In genomic region chr17:38598536-38598935, GRCh38 we compare ENCODE assay signal across 9 cellular contexts. TPM values are rescaled to one million over a fixed set of nuclear protein-coding genes. Genes with fewer than 3 reads are reported as not detected.
DNase-seq lines count a peak whose midpoint lies in the region; ATAC-seq and TF ChIP-seq lines count a peak whose summit lies in the region.
"Had no signal": no experiment of that assay in that cellular context is flagged by ENCODE, and none has a peak within 500 bp of the region (broad histone marks: within the 10 kb centered on the region; RNA-seq: fewer than 3 reads in every experiment).

No MANE protein-coding gene starts in this region.

- WGBS in IMR-90 (ENCODE audit: extremely low coverage in 2 of 2, insufficient read length in 1 of 2), 2 experiments, result no CpG with 5 or more reads among the region's 4 CpGs

- H3K9me3 ChIP-seq in IMR-90 (ENCODE audit: control insufficient read depth, insufficient read depth, low read length), result no peaks in the 10 kb centered on the region

- H2BK120ac ChIP-seq in IMR-90 (ENCODE audit: low read depth, low read length), result no peak overlapping the region

- no peaks in the 10 kb centered on the region for H3K4me1 ChIP-seq in IMR-90 (ENCODE audit: control insufficient read depth, insufficient read depth, low read length)

- dilution Hi-C loops in IMR-90 (cut with HindIII; ENCODE audit: low sequenced_read_pairs, unreplicated experiment), result no loop called here

- H3K27me3 ChIP-seq in IMR-90 (ENCODE audit: control insufficient read depth, insufficient read depth, low read length), result peaks cover 97% of the 10 kb centered on the region

- no peaks in the 10 kb centered on the region for H3K79me1 ChIP-seq in IMR-90 (ENCODE audit: low read depth in 1 of 2, low read length in 2 of 2)

- no peak overlapping the region for H3K18ac ChIP-seq in IMR-90 (ENCODE audit: low read depth, low read length)

- peaks cover 39% of the 10 kb centered on the region for H3K27me3 Mint-ChIP-seq in nephron progenitor cell (ENCODE audit: low read depth, poor library complexity)

- no peaks in the 10 kb centered on the region for H3K9me1 ChIP-seq in IMR-90 (ENCODE audit: insufficient read depth, low read length)

- no peak overlapping the region for H3K27ac Mint-ChIP-seq in nephron progenitor cell
- H3K27ac Mint-ChIP-seq: dendritic cell treated with granulocyte-macrophage colony-stimulating factor and Interleukin-4, amounts not matched to agents 40 ng/mL and 50 ng/mL, for 4 days had no signal

- no peak overlapping the region for H3K4ac ChIP-seq in IMR-90 (ENCODE audit: low read depth, low read length)

- H4K5ac ChIP-seq in IMR-90 (ENCODE audit: low read depth, low read length), result no peak overlapping the region

- peak; percentile 53 for ATAC-seq in IMR-90 (ENCODE audit: low read depth)
- no peak for ATAC-seq in HG02588 (IDR thresholded peaks at IDR 0.05; ENCODE audit: unreplicated experiment)
- no peak for ATAC-seq in HG03378 (IDR thresholded peaks at IDR 0.05; ENCODE audit: unreplicated experiment)

- no peak overlapping the region for H3K27ac ChIP-seq in IMR-90 (ENCODE audit: insufficient read depth, low read length)

- H3K4me2 ChIP-seq in IMR-90 (ENCODE audit: low read depth, low read length), result no peak overlapping the region

- in situ Hi-C loops in IMR-90 (cut with MboI; ENCODE audit: low sequenced_read_pairs), result no loop called here

- no peak overlapping the region for H3K56ac ChIP-seq in IMR-90 (ENCODE audit: extremely low read depth, insufficient read depth, low read length)

- CTCF ChIA-PET in IMR-90 (lab: Yijun Ruan, JAX), result no interaction called here

- H4K8ac ChIP-seq in IMR-90 (ENCODE audit: low read depth in 2 of 2, low read length in 2 of 2), result no peak overlapping the region

- no peak for TF ChIP-seq CTCF in IMR-90 (conservative IDR thresholded peaks at IDR 0.05; ENCODE audit: low read depth, low read length)
- TF ChIP-seq CTCF in nephron progenitor cell (IDR thresholded peaks at IDR 0.05), result no peak
- TF ChIP-seq CTCF in GM10266 (IDR thresholded peaks at IDR 0.05; ENCODE audit: control insufficient read depth, insufficient read depth, low read depth, missing control alignments), result no peak

- no peak for TF ChIP-seq POLR2A in IMR-90 (IDR thresholded peaks at IDR 0.05; ENCODE audit: low read depth, low read length)

- peak overlapping the region; percentile 23 for H2AFZ ChIP-seq in IMR-90 (replicated peaks; ENCODE audit: low read length, poor library complexity)

- no peaks in the 10 kb centered on the region for H3K9me3 Mint-ChIP-seq in nephron progenitor cell
- H3K9me3 Mint-ChIP-seq: dendritic cell treated with granulocyte-macrophage colony-stimulating factor and Interleukin-4, amounts not matched to agents 40 ng/mL and 50 ng/mL, for 4 days had no signal

- no TSS peak for BruUV-seq in IMR-90 (replicated peaks; lab: Mats Ljungman, UMichigan)

- H2BK5ac ChIP-seq in IMR-90 (ENCODE audit: low read depth, low read length, poor library complexity, severe bottlenecking), result no peak overlapping the region

- H2AK9ac ChIP-seq in IMR-90 (replicated peaks; ENCODE audit: low read depth, low read length, poor library complexity), result no peak overlapping the region

- intact Hi-C loops in IMR-90 (cut with micrococcal nuclease), result no loop called here

- no peak for TF ChIP-seq RAD21 in IMR-90 (IDR thresholded peaks at IDR 0.05; ENCODE audit: low read length)

- DNase-seq in DMS 273 treated with DMSO at 0.1 percent for 48 hours (lab: John Stamatoyannopoulos, UW) (peak; percentile 74), IMR-90 (peak; percentile 57), NCI-H82 treated with DMSO at 0.1 percent for 48 hours (lab: John Stamatoyannopoulos, UW; ENCODE audit: unreplicated experiment) (peak; percentile 93), cerebellar cortex (ENCODE audit: low spot score) (peak; percentile 98), nephron progenitor cell (peak; percentile 81), GM10266 (ENCODE audit: extremely low spot score) (no peak)

- H3K9ac ChIP-seq in IMR-90 (ENCODE audit: low read depth, low read length), result no peak overlapping the region

- H3K4me3 ChIP-seq in IMR-90 (ENCODE audit: insufficient read depth, low read depth, low read length), result no peak overlapping the region

- POLR2A ChIA-PET in IMR-90 (lab: Charles Lee; ENCODE audit: unreplicated experiment), result no interaction called here

- H3K36me3 ChIP-seq in IMR-90 (ENCODE audit: control insufficient read depth, insufficient read depth, low read length), result no peaks in the 10 kb centered on the region

- no peak overlapping the region for H2BK15ac ChIP-seq in IMR-90 (ENCODE audit: low read depth, low read length)

- H3K4me1 Mint-ChIP-seq in nephron progenitor cell, result peaks cover 92% of the 10 kb centered on the region

- no peak overlapping the region for H3K14ac ChIP-seq in IMR-90 (replicated peaks; ENCODE audit: low read depth, low read length)

- no peak overlapping the region for H3K23ac ChIP-seq in IMR-90 (ENCODE audit: low read depth, low read length)

- no peak overlapping the region for H2AK5ac ChIP-seq in IMR-90 (ENCODE audit: low read depth, low read length)

- no peak overlapping the region for H2BK20ac ChIP-seq in IMR-90 (ENCODE audit: low read depth, low read length)

- H3K36me3 Mint-ChIP-seq in nephron progenitor cell (ENCODE audit: low read depth), result no peaks in the 10 kb centered on the region

- peaks cover 7% of the 10 kb centered on the region for H4K20me1 ChIP-seq in IMR-90 (ENCODE audit: insufficient read depth, low read length)

- H4K91ac ChIP-seq in IMR-90 (ENCODE audit: insufficient read depth, low read depth, low read length), result no peak overlapping the region

- H3K4me3 Mint-ChIP-seq in nephron progenitor cell, result no peak overlapping the region
- H3K4me3 Mint-ChIP-seq: dendritic cell treated with granulocyte-macrophage colony-stimulating factor and Interleukin-4, amounts not matched to agents 40 ng/mL and 50 ng/mL, for 4 days had no signal

TF ChIP-seq in IMR-90, 13 proteins besides CTCF, POLR2A, EP300 and RAD21:
- TF ChIP-seq NFE2L2 (IDR thresholded peaks at IDR 0.05; ENCODE audit: low read depth, low read length), result no peak
- no peak for TF ChIP-seq SMC3 (IDR thresholded peaks at IDR 0.05; ENCODE audit: low read depth, low read length)
- no peak for TF ChIP-seq ELK1 (IDR thresholded peaks at IDR 0.05; ENCODE audit: borderline replicate concordance, low read depth, low read length)
- TF ChIP-seq BHLHE40 (IDR thresholded peaks at IDR 0.05; ENCODE audit: low read depth, low read length), result no peak
- TF ChIP-seq MAZ (IDR thresholded peaks at IDR 0.05; ENCODE audit: borderline replicate concordance, low read depth, low read length), result no peak

RNA-seq across cellular contexts. Expression of gene SRCIN1, which starts 7.2 kb away (rescaled TPM):
- not detected in 2 replicates for total RNA-seq in IMR-90 (2012; rRNA removed)
- polyA plus RNA-seq in IMR-90 (2012; rRNA removed), result not detected in 2 replicates
- polyA plus RNA-seq in IMR-90 (2012; cell fraction: cytosol; rRNA removed), result 0.01 TPM in 1 of 2 replicates, not detected in the other
- polyA plus RNA-seq in IMR-90 (2012; cell fraction: nucleus; rRNA removed; ENCODE audit: low replicate concordance), result 0.13 and 0.15 TPM in 2 replicates
